In genomic region chr2:100976634-100977391, GRCh38 we compare ENCODE assay signal across 10 cellular contexts. TPM values are rescaled to one million over a fixed set of nuclear protein-coding genes. Genes with fewer than 3 reads are reported as not detected.
DNase-seq lines count a peak whose midpoint lies in the region; ATAC-seq, FAIRE-seq and TF ChIP-seq lines count a peak whose summit lies in the region.
"Had no signal": no experiment of that assay in that cellular context is flagged by ENCODE, and none has a peak within 500 bp of the region (broad histone marks: within the 10 kb centered on the region; RNA-seq: fewer than 3 reads in every experiment).

No MANE protein-coding gene starts in this region.

- no peaks in the 10 kb centered on the region for H3K79me2 ChIP-seq in astrocyte (ENCODE audit: insufficient read depth, low read length)
- H3K79me2 ChIP-seq in GM23338 (replicated peaks; ENCODE audit: insufficient read depth) = no peaks in the 10 kb centered on the region

- H3K9ac ChIP-seq in astrocyte (ENCODE audit: low read length) = peak overlapping the region; percentile 66

- H3K27ac Mint-ChIP-seq in astrocyte (ENCODE audit: unreplicated experiment) (peak overlapping the region; percentile 72), GM23338 (no peak overlapping the region)
- H3K27ac Mint-ChIP-seq: WTC11 had no signal

- ATAC-seq in HG03060 (IDR thresholded peaks at IDR 0.05; ENCODE audit: low read depth, unreplicated experiment) (peak; percentile 72), thoracic aorta (ENCODE audit: insufficient number of reproducible peaks, low FRiP score, low read depth) (no peak), GM23338 (no peak)
- ATAC-seq: WTC11 had no signal

- H3F3A ChIP-seq in GM23338 (replicated peaks; ENCODE audit: low read depth) = no peaks in the 10 kb centered on the region

- H3K4me3 Mint-ChIP-seq in astrocyte (ENCODE audit: unreplicated experiment) (peak overlapping the region; percentile 36), GM23338 (no peak overlapping the region)
- H3K4me3 Mint-ChIP-seq: WTC11 had no signal

- H3K9me2 ChIP-seq in GM23338 (ENCODE audit: insufficient read depth) = no peaks in the 10 kb centered on the region

- H2AFZ ChIP-seq in astrocyte (ENCODE audit: low read depth, low read length) (peak overlapping the region; percentile 57), GM23338 (no peak overlapping the region)

- H3K4me1 ChIP-seq in astrocyte (ENCODE audit: insufficient read depth, low read length) (peaks cover 27% of the 10 kb centered on the region), thoracic aorta (ENCODE audit: control insufficient read depth in 1 of 2, low read depth in 2 of 2) (peaks cover 9 to 20% of the 10 kb centered on the region in 2 donors), GM23338 (ENCODE audit: insufficient read depth) (peaks cover 6% of the 10 kb centered on the region; the same call in 1 of the 2 replicates)

- H4K20me1 ChIP-seq in astrocyte (ENCODE audit: insufficient read depth, low read length) = no peaks in the 10 kb centered on the region
- H4K20me1 ChIP-seq in GM23338 (replicated peaks; ENCODE audit: insufficient read depth) = no peaks in the 10 kb centered on the region

- peaks cover 3% of the 10 kb centered on the region for H3K9me3 Mint-ChIP-seq in astrocyte (ENCODE audit: unreplicated experiment)
- H3K9me3 Mint-ChIP-seq in GM23338 = no peaks in the 10 kb centered on the region
- H3K9me3 Mint-ChIP-seq: WTC11 had no signal

- H3K9me3 ChIP-seq in astrocyte (ENCODE audit: insufficient read depth, low read depth, low read length) (no peaks in the 10 kb centered on the region), thoracic aorta (no peaks in the 10 kb centered on the region)

- peak overlapping the region; percentile 77 for H3K4me2 ChIP-seq in astrocyte (ENCODE audit: low read length)
- H3K4me2 ChIP-seq in GM23338 = no peak overlapping the region

- H3K27me3 ChIP-seq in astrocyte (ENCODE audit: insufficient read depth, low read length) (no peaks in the 10 kb centered on the region), thoracic aorta (replicated peaks; ENCODE audit: insufficient read depth) (no peaks in the 10 kb centered on the region), GM23338 (ENCODE audit: insufficient read depth) (no peaks in the 10 kb centered on the region)

- H3K36me3 ChIP-seq in astrocyte (ENCODE audit: insufficient read depth, low read length) = peaks cover 3% of the 10 kb centered on the region
- H3K36me3 ChIP-seq in thoracic aorta = peaks cover 12% of the 10 kb centered on the region
- H3K36me3 ChIP-seq in GM23338 (ENCODE audit: insufficient read depth) = no peaks in the 10 kb centered on the region; the same call in 1 of the 2 replicates

- H3K27ac ChIP-seq in astrocyte (ENCODE audit: low read depth, low read length) (peak overlapping the region; percentile 74), thoracic aorta (peak overlapping the region; percentile 89 to 93), GM23338 (ENCODE audit: low read depth) (no peak overlapping the region)

- FAIRE-seq in astrocyte (lab: Jason Lieb, UNC) = no peak
- FAIRE-seq: A204.1 had no signal

- H3K27me3 Mint-ChIP-seq in astrocyte (ENCODE audit: low read depth, unreplicated experiment) = peaks cover 3% of the 10 kb centered on the region
- peaks cover 2% of the 10 kb centered on the region for H3K27me3 Mint-ChIP-seq in GM23338 (ENCODE audit: insufficient read depth, low read depth, poor library complexity)

- no peak overlapping the region for H3K4me3 ChIP-seq in astrocyte (ENCODE audit: insufficient read depth, low read depth, low read length)
- no peak overlapping the region for H3K4me3 ChIP-seq in thoracic aorta
- H3K4me3 ChIP-seq in GM23338 = no peak overlapping the region

- TF ChIP-seq CTCF in astrocyte (IDR thresholded peaks at IDR 0.05; ENCODE audit: insufficient read depth, low read depth, low read length) = no peak
- TF ChIP-seq CTCF in thoracic aorta (IDR thresholded peaks at IDR 0.05) = no peak
- TF ChIP-seq CTCF in GM23338 (conservative IDR thresholded peaks at IDR 0.05; ENCODE audit: low read depth in 2 of 2) = no peak

- peak; percentile 48 for DNase-seq in activated effector memory CD4-positive, alpha-beta T cell treated with anti-CD3 and anti-CD28 coated beads, Interleukin-2, amount 50 U/mL, for 16 hours
- DNase-seq in activated effector memory CD4-positive, alpha-beta T cell treated with Interleukin-2 at 50 U/mL for 16 hours = no peak
- DNase-seq in astrocyte (ENCODE audit: low read depth) (peak; percentile 84), thoracic aorta (ENCODE audit: low spot score) (no peak), GM23338 (ENCODE audit: low spot score) (no peak), NCI-H2029 treated with DMSO at 0.1 percent for 48 hours (lab: John Stamatoyannopoulos, UW) (no peak), HPDE6-E6E7 (ENCODE audit: extremely low spot score) (no peak)

- H3K36me3 Mint-ChIP-seq in astrocyte (ENCODE audit: low read depth, unreplicated experiment) (peaks cover 10% of the 10 kb centered on the region), GM23338 (ENCODE audit: low read depth) (no peaks in the 10 kb centered on the region)
- H3K36me3 Mint-ChIP-seq: WTC11 had no signal

- H3K4me1 Mint-ChIP-seq in astrocyte (ENCODE audit: low read depth, unreplicated experiment) (peaks cover 19% of the 10 kb centered on the region), GM23338 (peaks cover 7% of the 10 kb centered on the region)

TF ChIP-seq in GM23338, 12 proteins besides CTCF, POLR2A, EP300 and RAD21 (continues in another document):
- TF ChIP-seq NANOG (IDR thresholded peaks at IDR 0.05; ENCODE audit: borderline replicate concordance) (no peak), EZH2 (IDR thresholded peaks at IDR 0.05; ENCODE audit: low read depth, unreplicated experiment) (no peak), CREB1 (CRISPR knock-in tag; IDR thresholded peaks at IDR 0.05; ENCODE audit: low read depth) (no peak), JUNB (IDR thresholded peaks at IDR 0.05; ENCODE audit: unreplicated experiment) (no peak), ZNF331 (CRISPR knock-in tag; IDR thresholded peaks at IDR 0.05; ENCODE audit: low read depth) (no peak), POLR2AphosphoS5 (IDR thresholded peaks at IDR 0.05; ENCODE audit: low read depth) (no peak), ZNF462 (CRISPR knock-in tag; IDR thresholded peaks at IDR 0.05) (no peak)

RNA-seq across cellular contexts. Expression of gene RPL31, which starts 25.3 kb away (rescaled TPM):
- total RNA-seq in astrocyte = 1,040 and 1,129 TPM in 2 replicates
- 100 to 1,000 TPM; 511 to 520 TPM for total RNA-seq in thoracic aorta
- total RNA-seq in GM23338 (2014; rRNA removed; shearing (Covaris generic)) = 819 and 926 TPM in 2 replicates
- polyA plus RNA-seq in GM23338 (2016; fragmentation: Nextera tagmentation; extraction: Ambion mirVana) = 3,213 and 3,415 TPM in 2 replicates

Comparison
In these comparisons a context has a peak if more than half of its experiments do, and no peak if none do; other contexts are left out.
1. DNase-seq: peak in activated effector memory CD4-positive, alpha-beta T cell treated with anti-CD3 and anti-CD28 coated beads, Interleukin-2, amount 50 U/mL, for 16 hours (single experiment) and astrocyte (single experiment); none in activated effector memory CD4-positive, alpha-beta T cell treated with Interleukin-2 at 50 U/mL for 16 hours (single experiment), thoracic aorta (single experiment), GM23338 (single experiment), NCI-H2029 treated with DMSO at 0.1 percent for 48 hours (single experiment) and HPDE6-E6E7 (single experiment).